11 cellular contexts compared by ENCODE assay signal in the genomic region with DNA sequence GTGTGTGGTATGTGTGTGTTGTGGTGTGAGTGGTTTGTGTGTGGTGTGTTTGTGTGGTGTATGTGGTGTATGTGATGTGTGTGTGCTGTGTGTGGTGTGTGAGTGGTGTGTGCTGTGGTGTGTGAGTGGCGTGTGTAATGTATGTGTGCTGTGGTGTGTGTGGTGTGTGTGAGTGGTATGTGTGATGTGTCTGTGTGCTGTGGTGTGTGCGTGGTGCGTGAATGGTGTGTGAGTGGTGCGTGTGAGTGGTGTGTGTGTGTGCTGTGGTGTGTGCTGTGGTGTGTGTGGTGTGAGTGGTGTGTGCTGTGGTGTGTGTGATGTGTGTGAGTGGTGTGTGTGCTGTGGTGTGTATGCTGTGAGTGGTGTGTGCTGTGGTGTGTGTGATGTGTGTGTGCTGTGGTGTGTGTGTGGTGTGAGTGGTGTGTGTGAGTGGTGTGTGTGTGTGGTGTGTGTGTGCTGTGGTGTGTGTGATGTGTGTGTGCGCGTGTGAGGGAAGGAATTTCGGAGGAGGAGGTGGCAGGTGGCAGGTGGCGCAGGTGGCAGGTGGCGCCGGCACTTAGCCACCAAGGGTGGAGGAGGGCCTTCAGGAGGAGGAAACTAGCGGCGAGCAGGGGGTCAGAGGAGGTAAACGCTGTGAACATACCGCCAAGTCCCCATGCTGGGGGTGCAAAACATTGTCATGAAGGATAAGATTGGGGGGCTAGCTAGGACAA.
DNase-seq lines count a peak whose midpoint lies in the region; ATAC-seq and TF ChIP-seq lines count a peak whose summit lies in the region.
"Had no signal": no experiment of that assay in that cellular context is flagged by ENCODE, and none has a peak within 500 bp of the region (broad histone marks: within the 10 kb centered on the region; RNA-seq: fewer than 3 reads in every experiment).

No MANE protein-coding gene starts in this region.

- H3K9me3 ChIP-seq in DOHH2 (ENCODE audit: control insufficient read depth, insufficient read depth, low read length) (no peaks in the 10 kb centered on the region), iPS-18a (ENCODE audit: control insufficient read depth, low read depth, low read length) (no peaks in the 10 kb centered on the region)
- H3K9me3 ChIP-seq: neutrophil had no signal

- no peak for TF ChIP-seq CTCF in DOHH2 (IDR thresholded peaks at IDR 0.05; ENCODE audit: low read depth, low read length, poor library complexity, severe bottlenecking)

- H3K9me2 ChIP-seq in DOHH2 (replicated peaks; ENCODE audit: control insufficient read depth, low read length): no peaks in the 10 kb centered on the region

- H3K4me3 ChIP-seq in DOHH2 (ENCODE audit: low read length) (peak overlapping the region; percentile 71), iPS-18a (ENCODE audit: low read length) (peak overlapping the region; percentile 68)

- peak overlapping the region; percentile 88 for H3K27ac ChIP-seq in DOHH2 (ENCODE audit: low read depth, low read length)
- no peak overlapping the region for H3K27ac ChIP-seq in iPS-18a (ENCODE audit: low read length)
- H3K27ac ChIP-seq: neutrophil had no signal

- H3K9ac ChIP-seq in iPS-18a (ENCODE audit: low read length): no peak overlapping the region

- H3K79me2 ChIP-seq in DOHH2 (ENCODE audit: control insufficient read depth, low read length): no peaks in the 10 kb centered on the region

- peaks cover 20% of the 10 kb centered on the region for H3K4me1 ChIP-seq in DOHH2 (ENCODE audit: control insufficient read depth, low read length)
- peaks cover 3% of the 10 kb centered on the region for H3K4me1 ChIP-seq in iPS-18a (ENCODE audit: control insufficient read depth, low read depth, low read length)

- H4K20me1 ChIP-seq in DOHH2 (ENCODE audit: control insufficient read depth, insufficient read depth, low read depth, low read length): no peaks in the 10 kb centered on the region

- ATAC-seq in HG03039 (IDR thresholded peaks at IDR 0.05; ENCODE audit: unreplicated experiment): no peak
- ATAC-seq: activated CD4-positive, CD25-positive, alpha-beta regulatory T cell treated with anti-CD3 and anti-CD28 coated beads, Interleukin-2, amount 50 U/mL, for 24 hours; esophagus mucosa had no signal

- peaks cover 10% of the 10 kb centered on the region for H3F3A ChIP-seq in DOHH2 (ENCODE audit: control insufficient read depth, insufficient read depth)

- H3K4me2 ChIP-seq in DOHH2 (ENCODE audit: low read length): peak overlapping the region; percentile 74

- H3K27me3 ChIP-seq in DOHH2 (ENCODE audit: control insufficient read depth, low read length) (peaks cover 25% of the 10 kb centered on the region), iPS-18a (ENCODE audit: control insufficient read depth, insufficient read depth, low read length) (no peaks in the 10 kb centered on the region)

- DNase-seq in NAMALWA (ENCODE audit: low spot score) (peak; percentile 57), NCI-H69 (lab: John Stamatoyannopoulos, UW) (peak; percentile 88), hippocampal formation (lab: John Stamatoyannopoulos, UW) (no peak), SW 1271 (lab: John Stamatoyannopoulos, UW) (no peak)
- DNase-seq: CD8-positive, alpha-beta memory T cell had no signal

- no peaks in the 10 kb centered on the region for H3K36me3 ChIP-seq in DOHH2 (ENCODE audit: control insufficient read depth, low read length)
- no peaks in the 10 kb centered on the region for H3K36me3 ChIP-seq in iPS-18a (ENCODE audit: control insufficient read depth, low read depth, low read length)
- H3K36me3 ChIP-seq: neutrophil had no signal

Comparison
In these comparisons a context has a peak if more than half of its experiments do, and no peak if none do; other contexts are left out.
1. DNase-seq: peak in NAMALWA (single experiment) and NCI-H69 (single experiment); none in hippocampal formation (0 of 2) and SW 1271 (0 of 2).